8 cellular contexts compared by ENCODE assay signal in genomic region chr12:70719672-70720420, GRCh38.
A peak's percentile ranks its signal among the peaks of the same experiment; 100 is the strongest.
DNase-seq lines count a peak whose midpoint lies in the region; TF ChIP-seq lines count a peak whose summit lies in the region.

No MANE protein-coding gene starts in this region.

- H3K27me3 ChIP-seq in breast epithelium (no peaks in the 10 kb centered on the region), kidney epithelial cell (ENCODE audit: control insufficient read depth, insufficient read depth, low read length) (no peaks in the 10 kb centered on the region)
- no peaks in the 10 kb centered on the region for H3K27me3 ChIP-seq in effector memory CD4-positive, alpha-beta T cell (replicated peaks; ENCODE audit: control insufficient read depth, insufficient read depth, low read length, poor library complexity, severe bottlenecking)

- intact Hi-C loops in breast epithelium (cut with DNase I; ENCODE audit: low total_unique reads): no loop called here

- no peaks in the 10 kb centered on the region for H3K9me3 ChIP-seq in breast epithelium
- H3K9me3 ChIP-seq in effector memory CD4-positive, alpha-beta T cell (ENCODE audit: control insufficient read depth, low read length): no peaks in the 10 kb centered on the region

- peak; percentile 90 for TF ChIP-seq CTCF in RWPE1 (conservative IDR thresholded peaks at IDR 0.05; ENCODE audit: low read depth)
- peak; percentile 35 to 74 (median 52) for TF ChIP-seq CTCF in breast epithelium (IDR thresholded peaks at IDR 0.05)
- peak; percentile 95 for TF ChIP-seq CTCF in kidney epithelial cell (IDR thresholded peaks at IDR 0.05; ENCODE audit: insufficient read depth, low read length, poor library complexity, severe bottlenecking)

- CTCF ChIA-PET in RWPE1 (lab: Yijun Ruan, JAX): interaction anchor here (0.7 to 1.1 kb wide), 5 partner anchors 126 to 1514 kb away, joined by 3 to 7 read pairs (median 3); no protein-coding TSS in a partner anchor

- no peaks in the 10 kb centered on the region for H3K4me1 ChIP-seq in breast epithelium
- peaks cover 5% of the 10 kb centered on the region for H3K4me1 ChIP-seq in effector memory CD4-positive, alpha-beta T cell (ENCODE audit: control insufficient read depth, insufficient read depth, low read length, poor library complexity, severe bottlenecking)

- POLR2A ChIA-PET in RWPE1 (lab: Yijun Ruan, JAX; ENCODE audit: low non-redundant PET): no interaction called here

- H3K27ac ChIP-seq in RWPE1 (no peak overlapping the region), breast epithelium (peak overlapping the region in 1 of 2 donors; percentile 45)
- H3K27ac ChIP-seq in effector memory CD4-positive, alpha-beta T cell (ENCODE audit: insufficient read depth, low read length, poor library complexity, severe bottlenecking): no peak overlapping the region

- peak; percentile 6 for DNase-seq in activated naive CD4-positive, alpha-beta T cell treated with Interleukin-2 at 50 U/mL for 16 hours
- no peak for DNase-seq in activated naive CD4-positive, alpha-beta T cell treated with anti-CD3 and anti-CD28 coated beads, Interleukin-2, amount 50 U/mL, for 16 hours
- peak; percentile 2 for DNase-seq in HK-2 (ENCODE audit: unreplicated experiment)
- DNase-seq in RWPE1 (ENCODE audit: low spot score): peak; percentile 28
- no peak for DNase-seq in breast epithelium (ENCODE audit: low spot score in 2 of 2)
- no peak for DNase-seq in kidney epithelial cell (ENCODE audit: low read depth)
- peak; percentile 9 for DNase-seq in stimulated activated CD4-positive, alpha-beta T cell treated with anti-CD3 and anti-CD28 coated beads, Interleukin-4, amount 100 ng/mL, for 24 hours
- DNase-seq in effector memory CD4-positive, alpha-beta T cell: no peak

- H3K4me3 ChIP-seq in breast epithelium: peak overlapping the region in 2 of 3 donors; percentile 7 to 29
- H3K4me3 ChIP-seq in kidney epithelial cell (ENCODE audit: low read depth, low read length): peak overlapping the region; percentile 21
- no peak overlapping the region for H3K4me3 ChIP-seq in effector memory CD4-positive, alpha-beta T cell (ENCODE audit: insufficient read depth, low read depth, low read length, poor library complexity, severe bottlenecking)

- H3K36me3 ChIP-seq in breast epithelium (no peaks in the 10 kb centered on the region), kidney epithelial cell (ENCODE audit: control insufficient read depth, insufficient read depth, low read length) (no peaks in the 10 kb centered on the region)
- H3K36me3 ChIP-seq in effector memory CD4-positive, alpha-beta T cell (ENCODE audit: control insufficient read depth, insufficient read depth, low read length): no peaks in the 10 kb centered on the region

- TF ChIP-seq POLR2A in breast epithelium (IDR thresholded peaks at IDR 0.05): no peak

Comparison
In these comparisons a context has a peak if more than half of its experiments do, and no peak if none do; other contexts are left out.
1. DNase-seq: peak in activated naive CD4-positive, alpha-beta T cell treated with Interleukin-2 at 50 U/mL for 16 hours (single experiment), HK-2 (single experiment), RWPE1 (single experiment) and stimulated activated CD4-positive, alpha-beta T cell treated with anti-CD3 and anti-CD28 coated beads, Interleukin-4, amount 100 ng/mL, for 24 hours (single experiment); none in activated naive CD4-positive, alpha-beta T cell treated with anti-CD3 and anti-CD28 coated beads, Interleukin-2, amount 50 U/mL, for 16 hours (single experiment), breast epithelium (0 of 2), kidney epithelial cell (single experiment) and effector memory CD4-positive, alpha-beta T cell (0 of 3).
2. Peak in every context shown above with its lines, with median percentiles within 50 percentile points of each other: CTCF ChIP-seq.